In genomic region chr19:18229474-18229873, GRCh38 we compare ENCODE assay signal across 17 cellular contexts. TPM values are rescaled to one million over a fixed set of nuclear protein-coding genes. Genes with fewer than 3 reads are reported as not detected.
DNase-seq lines count a peak whose midpoint lies in the region; ATAC-seq and TF ChIP-seq lines count a peak whose summit lies in the region.
"Had no signal": no experiment of that assay in that cellular context is flagged by ENCODE, and none has a peak within 500 bp of the region (broad histone marks: within the 10 kb centered on the region; RNA-seq: fewer than 3 reads in every experiment).

No MANE protein-coding gene starts in this region.

- H3K4me2 ChIP-seq in SU-DHL-6 (ENCODE audit: low read depth, low read length, poor library complexity, severe bottlenecking), result no peak overlapping the region

- H4K20me1 ChIP-seq in SU-DHL-6 (ENCODE audit: low read depth, low read length), result no peaks in the 10 kb centered on the region
- H4K20me1 ChIP-seq: BLaER1 had no signal

- intact Hi-C loops in heart left ventricle (cut with DNase I), result no loop called here
- intact Hi-C loops in left ventricle myocardium superior (cut with micrococcal nuclease), result no loop called here

- no peaks in the 10 kb centered on the region for H3K36me3 ChIP-seq in heart left ventricle
- no peaks in the 10 kb centered on the region for H3K36me3 ChIP-seq in SU-DHL-6 (ENCODE audit: low read length)
- H3K36me3 ChIP-seq: BLaER1, esophagus muscularis mucosa had no signal

- WGBS in heart left ventricle, 4 donors, result 70 to 80% (median 75%) methylated on average over 5 of the region's 5 CpGs

- no peaks in the 10 kb centered on the region for H3K9me2 ChIP-seq in SU-DHL-6 (replicated peaks; ENCODE audit: insufficient read depth, low read length)

- H3F3A ChIP-seq in SU-DHL-6 (ENCODE audit: insufficient read depth), result no peaks in the 10 kb centered on the region

- H3K36me3 Mint-ChIP-seq in glutamatergic neuron (ENCODE audit: unreplicated experiment) (no peaks in the 10 kb centered on the region), type B pancreatic cell (no peaks in the 10 kb centered on the region)

- H3K27ac ChIP-seq in heart left ventricle (no peak overlapping the region), SU-DHL-6 (ENCODE audit: low read depth, low read length) (no peak overlapping the region)
- H3K27ac ChIP-seq: BLaER1, esophagus muscularis mucosa had no signal

- H3K4me3 Mint-ChIP-seq in glutamatergic neuron (ENCODE audit: unreplicated experiment), result peak overlapping the region; percentile 46
- H3K4me3 Mint-ChIP-seq in type B pancreatic cell, result no peak overlapping the region
- H3K4me3 Mint-ChIP-seq: activated naive CD8-positive, alpha-beta T cell treated with anti-CD3 and anti-CD28 coated beads for 36 hours had no signal

- TF ChIP-seq CTCF in heart left ventricle (IDR thresholded peaks at IDR 0.05), result peak in 9 of 12 donors; percentile 12 to 41 (median 31)
- peak; percentile 85 for TF ChIP-seq CTCF in SU-DHL-6 (IDR thresholded peaks at IDR 0.05; ENCODE audit: insufficient read depth, low read length, poor library complexity, severe bottlenecking)
- peak; percentile 74 for TF ChIP-seq CTCF in glutamatergic neuron (IDR thresholded peaks at IDR 0.05; ENCODE audit: partially characterized antibody, unreplicated experiment)
- TF ChIP-seq CTCF in type B pancreatic cell (conservative IDR thresholded peaks at IDR 0.05), result peak; percentile 66

- no peak overlapping the region for H2AFZ ChIP-seq in SU-DHL-6 (ENCODE audit: low read depth, low read length, severe bottlenecking)

- DNase-seq in heart left ventricle, result no peak
- DNase-seq in left ventricle myocardium superior, result no peak
- DNase-seq in glutamatergic neuron, result no peak
- no peak for DNase-seq in type B pancreatic cell (ENCODE audit: extremely low spot score, unreplicated experiment)
- DNase-seq in activated gamma-delta T cell (lab: John Stamatoyannopoulos, UW), result no peak
- no peak for DNase-seq in SKM-1 (lab: John Stamatoyannopoulos, UW; ENCODE audit: unreplicated experiment)
- DNase-seq in GDM1 (lab: John Stamatoyannopoulos, UW), result no peak
- DNase-seq: activated CD4-positive, alpha-beta T cell treated with anti-CD3 and anti-CD28 coated beads for 1 hour; activated naive CD8-positive, alpha-beta T cell treated with anti-CD3 and anti-CD28 coated beads for 36 hours; mesendoderm; NCI-H146; OCI-M1; stimulated activated CD4-positive, alpha-beta T cell treated with anti-CD3 and anti-CD28 coated beads, Interleukin-12 subunit alpha, Interleukin-12 subunit beta, amount 100 ng/mL, for 4 hours; stimulated activated naive CD8-positive, alpha-beta T cell treated with anti-CD3 and anti-CD28 coated beads, Interleukin-15, Interleukin-2, amounts not matched to agents 100 U/mL and 50 U/mL, for 24 hours had no signal

- H3K27me3 Mint-ChIP-seq in glutamatergic neuron (ENCODE audit: unreplicated experiment), result peaks cover 13% of the 10 kb centered on the region
- H3K27me3 Mint-ChIP-seq in type B pancreatic cell, result peaks cover 68% of the 10 kb centered on the region

- H3K9ac ChIP-seq in SU-DHL-6 (ENCODE audit: low read length), result no peak overlapping the region
- H3K9ac ChIP-seq: BLaER1 had no signal

- H3K27ac Mint-ChIP-seq in glutamatergic neuron (ENCODE audit: unreplicated experiment), result no peak overlapping the region
- H3K27ac Mint-ChIP-seq in type B pancreatic cell, result no peak overlapping the region
- H3K27ac Mint-ChIP-seq: activated naive CD8-positive, alpha-beta T cell treated with anti-CD3 and anti-CD28 coated beads for 36 hours had no signal

- peaks cover 0 to 54% (median 20%) of the 10 kb centered on the region in 12 donors for H3K4me1 ChIP-seq in heart left ventricle

- no peak overlapping the region for H3K4me3 ChIP-seq in heart left ventricle
- H3K4me3 ChIP-seq in SU-DHL-6 (ENCODE audit: insufficient read depth, low read length, poor library complexity, severe bottlenecking), result no peak overlapping the region
- H3K4me3 ChIP-seq: BLaER1, esophagus muscularis mucosa had no signal

- peaks cover 0 to 12% (median 3%) of the 10 kb centered on the region in 12 donors for H3K9me3 ChIP-seq in heart left ventricle
- no peaks in the 10 kb centered on the region for H3K9me3 ChIP-seq in SU-DHL-6 (ENCODE audit: insufficient read depth, low read length)
- H3K9me3 ChIP-seq: BLaER1 had no signal

- H3K4me1 Mint-ChIP-seq in glutamatergic neuron (ENCODE audit: low read depth, unreplicated experiment) (peaks cover 22% of the 10 kb centered on the region), type B pancreatic cell (ENCODE audit: unreplicated experiment) (peaks cover 4% of the 10 kb centered on the region)

- H3K9me3 Mint-ChIP-seq in glutamatergic neuron (ENCODE audit: unreplicated experiment) (peaks cover 7% of the 10 kb centered on the region), type B pancreatic cell (peaks cover 6% of the 10 kb centered on the region)

- peaks cover 12 to 80% (median 29%) of the 10 kb centered on the region in 9 donors for H3K27me3 ChIP-seq in heart left ventricle
- no peaks in the 10 kb centered on the region for H3K27me3 ChIP-seq in SU-DHL-6 (ENCODE audit: low read length)

- TF ChIP-seq POLR2A in heart left ventricle (IDR thresholded peaks at IDR 0.05), result no peak

- H3K79me2 ChIP-seq in SU-DHL-6 (ENCODE audit: insufficient read depth, low read length), result no peaks in the 10 kb centered on the region

- ATAC-seq in heart left ventricle, result no peak
- ATAC-seq in left ventricle myocardium superior, result no peak
- ATAC-seq: stimulated activated naive CD8-positive, alpha-beta T cell treated with anti-CD3 and anti-CD28 coated beads, Interleukin-15, Interleukin-2, amounts not matched to agents 100 U/mL and 50 U/mL, for 24 hours had no signal

RNA-seq across cellular contexts. Expression of gene PDE4C, which starts 3.2 kb away (rescaled TPM):
- 1 to 10 TPM in 5 of 9 donors, under 1 TPM in 3, not detected in 1; 0.16 to 3.6 (median 1.1) TPM for total RNA-seq in heart left ventricle
- 1 to 10 TPM in 1 of 2 donors, under 1 TPM in 1; 0.82 to 4.6 TPM for polyA plus RNA-seq in heart left ventricle
- 1.2 TPM for total RNA-seq in left ventricle myocardium superior
- total RNA-seq in glutamatergic neuron (ENCODE audit: unreplicated experiment), result 69.8 TPM
- 0.33 and 0.89 TPM in 2 replicates for total RNA-seq in type B pancreatic cell (ENCODE audit: low replicate concordance)
- total RNA-seq: activated naive CD8-positive, alpha-beta T cell treated with anti-CD3 and anti-CD28 coated beads for 36 hours had no signal

RNA-seq across cellular contexts. Expression of gene RAB3A, which starts 25.6 kb away (rescaled TPM):
- total RNA-seq in heart left ventricle, result 10 to 100 TPM in 8 of 9 donors, 1 to 10 TPM in 1; 6.9 to 39.2 (median 31.5) TPM
- 10 to 100 TPM; 17.2 to 20.1 TPM for polyA plus RNA-seq in heart left ventricle
- total RNA-seq in left ventricle myocardium superior, result 35.5 TPM
- total RNA-seq in glutamatergic neuron (ENCODE audit: unreplicated experiment), result 77.4 TPM
- total RNA-seq in type B pancreatic cell (ENCODE audit: low replicate concordance), result 6.7 and 8.7 TPM in 2 replicates

RNA-seq across cellular contexts. Expression of gene MPV17L2, which starts 36.5 kb away (rescaled TPM):
- total RNA-seq in heart left ventricle, result 10 to 100 TPM; 10.6 to 37.4 (median 14.8) TPM
- 10 to 100 TPM; 24.7 to 59.3 TPM for polyA plus RNA-seq in heart left ventricle
- 9.0 TPM for total RNA-seq in left ventricle myocardium superior
- 17.9 TPM for total RNA-seq in glutamatergic neuron (ENCODE audit: unreplicated experiment)
- 10.2 and 11.6 TPM in 2 replicates for total RNA-seq in type B pancreatic cell (ENCODE audit: low replicate concordance)

RNA-seq across cellular contexts. Expression of gene IQCN, which starts 44.8 kb away (rescaled TPM):
- 1 to 10 TPM in 4 of 9 donors, under 1 TPM in 5; 0.24 to 2.4 (median 0.75) TPM for total RNA-seq in heart left ventricle
- 1 to 10 TPM in 1 of 2 donors, under 1 TPM in 1; 0.28 to 2.8 TPM for polyA plus RNA-seq in heart left ventricle
- 0.57 TPM for total RNA-seq in left ventricle myocardium superior
- total RNA-seq in glutamatergic neuron (ENCODE audit: unreplicated experiment), result 23.6 TPM
- total RNA-seq in type B pancreatic cell (ENCODE audit: low replicate concordance), result 7.8 and 10.2 TPM in 2 replicates

RNA-seq across cellular contexts. Expression of gene JUND, which starts 51.9 kb away (rescaled TPM):
- total RNA-seq in heart left ventricle (100 to 1,000 TPM in 7 of 9 donors, 10 to 100 TPM in 2; 80.2 to 352 (median 137) TPM), left ventricle myocardium superior (89.2 TPM), glutamatergic neuron (ENCODE audit: unreplicated experiment) (341 TPM), type B pancreatic cell (ENCODE audit: low replicate concordance) (126 and 232 TPM in 2 replicates)
- 100 to 1,000 TPM; 114 to 236 TPM for polyA plus RNA-seq in heart left ventricle

Comparison
In these comparisons a context has a peak if more than half of its experiments do, and no peak if none do; other contexts are left out.
1. CTCF ChIP-seq: peak in every context shown above with its lines; median percentile 85 in SU-DHL-6; 74 in glutamatergic neuron; 66 in type B pancreatic cell; 31 in heart left ventricle.
2. RNA of gene PDE4C, which starts 3.2 kb away (total RNA-seq): 69.8 TPM in glutamatergic neuron (single experiment); 1.2 TPM in left ventricle myocardium superior (single experiment), 0.16 to 3.6 TPM in heart left ventricle and 0.33 to 0.89 TPM in type B pancreatic cell; every median in the first group is over 10 times any median in the second.